17 cellular contexts compared by ENCODE assay signal in genomic region chr1:30319765-30320580, GRCh38.
"Had no signal": no experiment of that assay in that cellular context is flagged by ENCODE, and none has a peak within 500 bp of the region (broad histone marks: within the 10 kb centered on the region; RNA-seq: fewer than 3 reads in every experiment).

No MANE protein-coding gene starts in this region.

- DNase-seq: activated CD4-positive, alpha-beta T cell treated with anti-CD3 and anti-CD28 coated beads, Interleukin-2, amount 50 U/mL, for 48 hours; activated naive CD4-positive, alpha-beta T cell treated with anti-CD3 and anti-CD28 coated beads, Interleukin-2, amount 50 U/mL, for 16 hours; activated T-cell treated with anti-CD3 and anti-CD28 coated beads, Interleukin-2, amount 50 U/mL, for 4 hours; cortex of kidney; effector CD4-positive, alpha-beta T cell; heart left ventricle; left ventricle myocardium superior; pancreas; sigmoid colon; stimulated activated naive CD4-positive, alpha-beta T cell; SW 1271; thyroid gland; uterus; WERI-Rb-1 had no signal

- H3K4me1 ChIP-seq: ascending aorta, esophagus muscularis mucosa, gastroesophageal sphincter, heart left ventricle, pancreas, sigmoid colon, thyroid gland, uterus had no signal

- H3K36me3 ChIP-seq: ascending aorta, esophagus muscularis mucosa, gastroesophageal sphincter, heart left ventricle, pancreas, sigmoid colon, thyroid gland, uterus, WERI-Rb-1 had no signal

- H3K9me3 ChIP-seq: ascending aorta, pancreas, sigmoid colon, thyroid gland, uterus had no signal

- ATAC-seq: activated T-cell treated with anti-CD3 and anti-CD28 coated beads, Interleukin-2, amount 50 U/mL, for 4 hours; gastroesophageal sphincter; heart left ventricle; left ventricle myocardium superior; pancreas had no signal

- H3K27ac ChIP-seq: ascending aorta, esophagus muscularis mucosa, gastroesophageal sphincter, heart left ventricle, pancreas, sigmoid colon, thyroid gland, uterus, WERI-Rb-1 had no signal

- H3K27me3 ChIP-seq: ascending aorta, pancreas, thyroid gland, uterus had no signal

- H3K4me3 ChIP-seq: ascending aorta, esophagus muscularis mucosa, gastroesophageal sphincter, heart left ventricle, pancreas, sigmoid colon, thyroid gland, uterus had no signal
